ENCODE assay signal across 8 cellular contexts in genomic region chr1:75785320-75785963, GRCh38. TPM values are rescaled to one million over a fixed set of nuclear protein-coding genes. Genes with fewer than 3 reads are reported as not detected.
DNase-seq lines count a peak whose midpoint lies in the region; ATAC-seq, FAIRE-seq and TF ChIP-seq lines count a peak whose summit lies in the region.

No MANE protein-coding gene starts in this region.

- intact Hi-C loops in kidney (cut with DNase I), result no loop called here

- H3K9me3 Mint-ChIP-seq in activated naive CD4-positive, alpha-beta T cell treated with anti-CD3 and anti-CD28 coated beads, Interleukin-2, amount 10 ng/mL, durations not matched to agents 7 days and 5 days, result peaks cover 2% of the 10 kb centered on the region
- no peaks in the 10 kb centered on the region for H3K9me3 Mint-ChIP-seq in activated naive CD8-positive, alpha-beta T cell treated with anti-CD3 and anti-CD28 coated beads, Interleukin-2, amount 50 U/mL, for 24 hours

- peak overlapping the region; percentile 5 to 70 for H3K9ac ChIP-seq in kidney (ENCODE audit: low read length in 2 of 2)

- no peaks in the 10 kb centered on the region for H3K27me3 ChIP-seq in thymus (ENCODE audit: control insufficient read depth, insufficient read depth)

- FAIRE-seq in kidney (lab: Jason Lieb, UNC), result no peak

- H3K4me1 ChIP-seq in kidney (ENCODE audit: control insufficient read depth in 1 of 2, insufficient read depth in 1 of 2, low read depth in 1 of 2, low read length in 2 of 2) (peaks cover 7 to 8% of the 10 kb centered on the region in 2 donors), thymus (ENCODE audit: control insufficient read depth, insufficient read depth, low read length) (peaks cover 11% of the 10 kb centered on the region)

- TF ChIP-seq CTCF in kidney (IDR thresholded peaks at IDR 0.05; ENCODE audit: borderline replicate concordance, extremely low read depth, insufficient read depth), result no peak

- ATAC-seq in HG03135 (IDR thresholded peaks at IDR 0.05; ENCODE audit: unreplicated experiment), result peak; percentile 16
- ATAC-seq in activated naive CD8-positive, alpha-beta T cell treated with anti-CD3 and anti-CD28 coated beads, Interleukin-2, amount 50 U/mL, for 24 hours, result peak; percentile 2

- H3K27ac Mint-ChIP-seq in activated naive CD4-positive, alpha-beta T cell treated with anti-CD3 and anti-CD28 coated beads, Interleukin-2, amount 10 ng/mL, durations not matched to agents 7 days and 5 days, result peak overlapping the region; percentile 94
- H3K27ac Mint-ChIP-seq in activated naive CD8-positive, alpha-beta T cell treated with anti-CD3 and anti-CD28 coated beads, Interleukin-2, amount 50 U/mL, for 24 hours, result peak overlapping the region; percentile 98

- no peaks in the 10 kb centered on the region for H3K36me3 ChIP-seq in kidney (ENCODE audit: control insufficient read depth in 1 of 2, insufficient read depth in 2 of 2, low read length in 2 of 2)
- H3K36me3 ChIP-seq in thymus (ENCODE audit: control insufficient read depth, insufficient read depth), result peaks cover 3% of the 10 kb centered on the region

- H3K9me3 ChIP-seq in kidney (ENCODE audit: control insufficient read depth in 1 of 2, low read length in 2 of 2) (no peaks in the 10 kb centered on the region), thymus (ENCODE audit: control insufficient read depth) (no peaks in the 10 kb centered on the region)

- CTCF ChIA-PET in activated naive CD4-positive, alpha-beta T cell treated with anti-CD3 and anti-CD28 coated beads, Interleukin-2, amount 10 ng/mL, durations not matched to agents 7 days and 5 days (lab: Charles Lee), result no interaction called here

- H3K27ac ChIP-seq in kidney (ENCODE audit: low read depth in 2 of 2, low read length in 2 of 2) (peak overlapping the region; percentile 11 to 59), thymus (ENCODE audit: low read depth) (peak overlapping the region; percentile 91)

- 17% methylated on average over 8 of the region's 8 CpGs for WGBS in thymus

- no peak for DNase-seq in activated naive CD4-positive, alpha-beta T cell treated with anti-CD3 and anti-CD28 coated beads, Interleukin-2, amount 10 ng/mL, durations not matched to agents 7 days and 5 days
- DNase-seq in activated naive CD4-positive, alpha-beta T cell treated with Interleukin-2 at 50 U/mL for 16 hours, result no peak
- no peak for DNase-seq in activated naive CD8-positive, alpha-beta T cell treated with anti-CD3 and anti-CD28 coated beads, Interleukin-2, amount 50 U/mL, for 24 hours
- DNase-seq in kidney (no peak), NCI-H510A (lab: John Stamatoyannopoulos, UW) (no peak), NCI-H2081 treated with DMSO at 0.1 percent for 48 hours (lab: John Stamatoyannopoulos, UW) (no peak)

- peak overlapping the region; percentile 91 for H3K4me3 Mint-ChIP-seq in activated naive CD4-positive, alpha-beta T cell treated with anti-CD3 and anti-CD28 coated beads, Interleukin-2, amount 10 ng/mL, durations not matched to agents 7 days and 5 days
- peak overlapping the region; percentile 100 for H3K4me3 Mint-ChIP-seq in activated naive CD8-positive, alpha-beta T cell treated with anti-CD3 and anti-CD28 coated beads, Interleukin-2, amount 50 U/mL, for 24 hours

- H3K27me3 Mint-ChIP-seq in activated naive CD4-positive, alpha-beta T cell treated with anti-CD3 and anti-CD28 coated beads, Interleukin-2, amount 10 ng/mL, durations not matched to agents 7 days and 5 days, result peaks cover 7% of the 10 kb centered on the region
- peaks cover 7% of the 10 kb centered on the region for H3K27me3 Mint-ChIP-seq in activated naive CD8-positive, alpha-beta T cell treated with anti-CD3 and anti-CD28 coated beads, Interleukin-2, amount 50 U/mL, for 24 hours

- peaks cover 35% of the 10 kb centered on the region for H3K36me3 Mint-ChIP-seq in activated naive CD4-positive, alpha-beta T cell treated with anti-CD3 and anti-CD28 coated beads, Interleukin-2, amount 10 ng/mL, durations not matched to agents 7 days and 5 days
- peaks cover 46% of the 10 kb centered on the region for H3K36me3 Mint-ChIP-seq in activated naive CD8-positive, alpha-beta T cell treated with anti-CD3 and anti-CD28 coated beads, Interleukin-2, amount 50 U/mL, for 24 hours (ENCODE audit: low read depth)

- peaks cover 46% of the 10 kb centered on the region for H3K4me1 Mint-ChIP-seq in activated naive CD4-positive, alpha-beta T cell treated with anti-CD3 and anti-CD28 coated beads, Interleukin-2, amount 10 ng/mL, durations not matched to agents 7 days and 5 days
- H3K4me1 Mint-ChIP-seq in activated naive CD8-positive, alpha-beta T cell treated with anti-CD3 and anti-CD28 coated beads, Interleukin-2, amount 50 U/mL, for 24 hours, result peaks cover 41% of the 10 kb centered on the region

- H3K4me3 ChIP-seq in kidney (ENCODE audit: low read length in 2 of 2) (peak overlapping the region; percentile 66 to 100), thymus (ENCODE audit: low read length) (peak overlapping the region; percentile 96)

RNA-seq across cellular contexts. Expression of gene RABGGTB, which starts 0.6 kb away (rescaled TPM):
- 60.2 TPM for total RNA-seq in kidney
- polyA plus RNA-seq in kidney (ENCODE audit: insufficient read depth, low read depth, low replicate concordance), result 86.7 TPM
- polyA plus RNA-seq in thymus, result 83.4 TPM

RNA-seq across cellular contexts. Expression of gene MSH4, which starts 11.2 kb away (rescaled TPM):
- total RNA-seq in kidney, result 0.41 TPM
- polyA plus RNA-seq in kidney (ENCODE audit: insufficient read depth, low read depth, low replicate concordance) (not detected), thymus (0.89 TPM)
